ENCODE assay signal across 9 cellular contexts in the genomic region with DNA sequence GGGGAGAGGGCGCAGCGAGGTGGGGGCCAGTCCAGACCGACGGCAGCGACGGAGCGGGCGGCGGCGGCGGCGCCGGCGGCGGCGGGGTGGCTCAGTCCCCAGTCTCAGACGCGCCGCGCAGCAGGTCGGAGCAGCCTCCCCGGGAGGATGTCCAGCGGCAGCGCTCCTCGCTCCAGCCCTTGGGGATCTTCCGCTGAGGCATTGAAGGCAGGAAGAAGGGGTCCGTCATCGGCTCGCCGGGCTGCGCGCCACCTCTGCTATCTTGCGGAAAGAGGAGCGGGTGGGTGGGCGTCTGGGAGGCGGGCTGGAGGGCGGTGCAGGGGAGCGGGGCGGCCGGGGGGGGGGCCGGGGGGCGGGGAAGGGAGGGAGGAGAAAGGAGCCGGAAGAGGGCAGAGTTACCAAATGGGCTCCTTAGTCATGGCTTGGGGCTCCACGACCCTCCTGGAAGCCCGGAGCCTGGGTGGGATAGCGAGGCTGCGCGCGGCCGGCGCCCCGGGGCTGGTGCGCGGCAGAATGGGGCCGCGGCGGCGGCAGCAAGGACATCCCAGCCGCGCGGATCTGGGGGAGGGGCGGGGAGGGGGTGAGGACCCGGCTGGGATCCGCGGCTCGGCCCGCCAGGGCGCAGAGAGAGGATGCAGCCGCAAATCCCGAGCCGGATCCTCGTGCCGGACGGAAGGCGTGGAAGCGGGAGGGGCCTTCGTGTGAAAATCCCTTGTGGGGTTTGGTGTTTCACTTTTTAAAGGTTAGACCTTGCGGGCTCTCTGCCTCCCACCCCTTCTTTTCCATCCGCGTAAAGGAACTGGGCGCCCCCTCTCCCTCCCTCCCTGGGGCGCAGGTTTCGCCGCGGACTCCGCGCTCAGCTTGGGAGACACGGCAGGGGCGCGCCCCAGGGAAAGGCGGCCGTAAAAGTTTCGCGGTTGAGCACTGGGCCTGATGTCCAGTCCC. TPM values are rescaled to one million over a fixed set of nuclear protein-coding genes. Genes with fewer than 3 reads are reported as not detected.
DNase-seq lines count a peak whose midpoint lies in the region; ATAC-seq and TF ChIP-seq lines count a peak whose summit lies in the region.
"Had no signal": no experiment of that assay in that cellular context is flagged by ENCODE, and none has a peak within 500 bp of the region (broad histone marks: within the 10 kb centered on the region; RNA-seq: fewer than 3 reads in every experiment).

A gene with protein sequence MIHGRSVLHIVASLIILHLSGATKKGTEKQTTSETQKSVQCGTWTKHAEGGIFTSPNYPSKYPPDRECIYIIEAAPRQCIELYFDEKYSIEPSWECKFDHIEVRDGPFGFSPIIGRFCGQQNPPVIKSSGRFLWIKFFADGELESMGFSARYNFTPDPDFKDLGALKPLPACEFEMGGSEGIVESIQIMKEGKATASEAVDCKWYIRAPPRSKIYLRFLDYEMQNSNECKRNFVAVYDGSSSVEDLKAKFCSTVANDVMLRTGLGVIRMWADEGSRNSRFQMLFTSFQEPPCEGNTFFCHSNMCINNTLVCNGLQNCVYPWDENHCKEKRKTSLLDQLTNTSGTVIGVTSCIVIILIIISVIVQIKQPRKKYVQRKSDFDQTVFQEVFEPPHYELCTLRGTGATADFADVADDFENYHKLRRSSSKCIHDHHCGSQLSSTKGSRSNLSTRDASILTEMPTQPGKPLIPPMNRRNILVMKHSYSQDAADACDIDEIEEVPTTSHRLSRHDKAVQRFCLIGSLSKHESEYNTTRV (minus strand): TSS at position 267 of the 945 bp plus-strand sequence. CDS start 696 bp downstream, outside the sequence.

- H3K9ac ChIP-seq in H9 (ENCODE audit: extremely low read depth, insufficient read length, low read length), result peak within 1 kb of the TSS; percentile 36

- H3K9me3 Mint-ChIP-seq in H9 (no peaks in the 10 kb centered on the region), naive B cell (peaks cover 0 to 3% (median 0%) of the 10 kb centered on the region in 7 donors)

- H3K23ac ChIP-seq in H9 (ENCODE audit: insufficient read length, low read depth, low read length), result no peak within 1 kb of the TSS

- H3T11ph ChIP-seq in H9 (ENCODE audit: low read length), result no peak within 1 kb of the TSS

- H3K27me3 ChIP-seq in BJ (ENCODE audit: control insufficient read depth, insufficient read depth, low read length) (peaks cover 4% of the 10 kb centered on the region; the same call in 1 of the 2 replicates), H9 (ENCODE audit: insufficient read depth, low read length) (peaks cover 4% of the 10 kb centered on the region; the same call in 1 of the 2 replicates), brain microvascular endothelial cell (replicated peaks) (peaks cover 8% of the 10 kb centered on the region)

- H3K27ac Mint-ChIP-seq in H9 (no peak within 1 kb of the TSS; a peak in 1 of 7 replicates), naive B cell (peak within 1 kb of the TSS in 4 of 6 donors; percentile 72 to 92 (median 88))

- H2BK120ac ChIP-seq in H9 (ENCODE audit: low read depth, low read length, poor library complexity, severe bottlenecking), result no peak within 1 kb of the TSS

- ATAC-seq in naive B cell (ENCODE audit: low read depth in 2 of 2), result peak; percentile 25 to 32
- ATAC-seq in GM19467 (IDR thresholded peaks at IDR 0.05; ENCODE audit: unreplicated experiment), result no peak
- ATAC-seq in GM18517 (IDR thresholded peaks at IDR 0.05; ENCODE audit: unreplicated experiment), result no peak

- no peak within 1 kb of the TSS for H4K8ac ChIP-seq in H9 (replicated peaks; ENCODE audit: insufficient read length, low read depth, low read length)

- intact Hi-C loops in OCI-LY7 (cut with micrococcal nuclease; ENCODE audit: unreplicated experiment), result no loop called here

- H3K9me2 ChIP-seq in OCI-LY7 (ENCODE audit: insufficient read depth, low read length), result no peaks in the 10 kb centered on the region

- no CpG with 5 or more reads among the region's 94 CpGs for WGBS in H9 (ENCODE audit: extremely low coverage, insufficient read length, low lambda C conversion rate)

- CTCF ChIA-PET in BJ (lab: Yijun Ruan, JAX), result no interaction called here
- CTCF ChIA-PET in OCI-LY7 (lab: Charles Lee; ENCODE audit: unreplicated experiment), result no interaction called here

- no peak within 1 kb of the TSS for H3K18ac ChIP-seq in H9 (ENCODE audit: insufficient read length, low read depth, low read length)

- no peak within 1 kb of the TSS for H3K56ac ChIP-seq in H9 (ENCODE audit: insufficient read length, low read depth, low read length)

- H3K4me3 ChIP-seq in BJ (ENCODE audit: low read depth, low read length) (peak within 1 kb of the TSS; percentile 45), brain microvascular endothelial cell (ENCODE audit: low read depth, low read length) (peak within 1 kb of the TSS; percentile 51), OCI-LY7 (ENCODE audit: low read depth, low read length, poor library complexity, severe bottlenecking) (no peak within 1 kb of the TSS)

- no peak within 1 kb of the TSS for H2BK5ac ChIP-seq in H9 (ENCODE audit: insufficient read length, low read length)

- peaks cover 7 to 11% (median 9%) of the 10 kb centered on the region in 3 experiments; a peak in 5 of 7 replicates for H3K36me3 Mint-ChIP-seq in H9 (ENCODE audit: insufficient read depth in 1 of 3, low read depth in 3 of 3)
- peaks cover 11 to 18% of the 10 kb centered on the region in 2 donors for H3K36me3 Mint-ChIP-seq in naive B cell

- H4K91ac ChIP-seq in H9 (ENCODE audit: insufficient read length, low read depth, low read length), result no peak within 1 kb of the TSS

- no TSS peak for BruUV-seq in OCI-LY7 (replicated peaks; lab: Mats Ljungman, UMichigan)

- H3K4me1 ChIP-seq in H9 (ENCODE audit: insufficient read depth, low read length) (peaks cover 3% of the 10 kb centered on the region; the same call in 1 of the 2 replicates), OCI-LY7 (ENCODE audit: insufficient read depth, low read length, poor library complexity, severe bottlenecking) (no peaks in the 10 kb centered on the region)

- no peak within 1 kb of the TSS for H2AFZ ChIP-seq in H9 (ENCODE audit: low read length)
- no peak within 1 kb of the TSS for H2AFZ ChIP-seq in OCI-LY7 (ENCODE audit: low read length)

- in situ Hi-C loops in brain microvascular endothelial cell (cut with HindIII; ENCODE audit: low pct_ligation_motif_present, low sequenced_read_pairs), result no loop called here

- H4K20me1 ChIP-seq in H9 (ENCODE audit: control insufficient read depth, insufficient read depth, insufficient read length) (no peaks in the 10 kb centered on the region), OCI-LY7 (ENCODE audit: insufficient read depth, low read length) (no peaks in the 10 kb centered on the region)

- H3K9me3 ChIP-seq in H9 (ENCODE audit: control insufficient read depth, low read depth, low read length) (no peaks in the 10 kb centered on the region), OCI-LY7 (ENCODE audit: low read length) (no peaks in the 10 kb centered on the region)

- peak within 1 kb of the TSS; percentile 63; the same call in 1 of the 2 replicates for H3K14ac ChIP-seq in H9 (ENCODE audit: insufficient read depth, low read length)

- H3K36me3 ChIP-seq in BJ (ENCODE audit: control insufficient read depth, insufficient read depth, low read length) (no peaks in the 10 kb centered on the region), brain microvascular endothelial cell (replicated peaks) (no peaks in the 10 kb centered on the region), OCI-LY7 (ENCODE audit: insufficient read depth, low read length) (no peaks in the 10 kb centered on the region)

- H2BK20ac ChIP-seq in H9 (ENCODE audit: low read depth, low read length, poor library complexity, severe bottlenecking), result no peak within 1 kb of the TSS

- POLR2A ChIA-PET in BJ (lab: Charles Lee), result no interaction called here
- POLR2A ChIA-PET in OCI-LY7 (lab: Charles Lee), result no interaction called here

- peaks cover 23% of the 10 kb centered on the region for H3K23me2 ChIP-seq in H9 (ENCODE audit: insufficient read length, low read depth, low read length, poor library complexity, severe bottlenecking)

- no peak within 1 kb of the TSS for H2AK5ac ChIP-seq in H9 (ENCODE audit: insufficient read length, low read length)

- H4K5ac ChIP-seq in H9 (ENCODE audit: insufficient read length, low read depth, low read length), result no peak within 1 kb of the TSS

- no peaks in the 10 kb centered on the region for H3K79me1 ChIP-seq in H9 (ENCODE audit: insufficient read depth, low read depth, low read length, poor library complexity, severe bottlenecking)

- H3K27ac ChIP-seq in H9 (ENCODE audit: insufficient read length, low read depth, low read length) (no peak within 1 kb of the TSS), brain microvascular endothelial cell (no peak within 1 kb of the TSS), OCI-LY7 (ENCODE audit: low read depth, low read length, poor library complexity, severe bottlenecking) (no peak within 1 kb of the TSS)

- H3K4me2 ChIP-seq in H9 (ENCODE audit: insufficient read depth, insufficient read length, low read length), result peak within 1 kb of the TSS; percentile 97
- H3K4me2 ChIP-seq in OCI-LY7 (ENCODE audit: low read length), result no peak within 1 kb of the TSS

- no peaks in the 10 kb centered on the region for H3K79me2 ChIP-seq in H9 (ENCODE audit: insufficient read depth, low read length)
- H3K79me2 ChIP-seq in OCI-LY7 (ENCODE audit: insufficient read depth, low read depth, low read length), result no peaks in the 10 kb centered on the region

- H2BK15ac ChIP-seq in H9 (ENCODE audit: low read depth, low read length), result no peak within 1 kb of the TSS

- H3K4me1 Mint-ChIP-seq in H9 (peaks cover 17 to 29% of the 10 kb centered on the region in 2 experiments), naive B cell (peaks cover 23 to 28% (median 28%) of the 10 kb centered on the region in 3 donors)

- no peak for DNase-seq in BJ (ENCODE audit: low read depth)
- DNase-seq in H9, result peak; percentile 71
- DNase-seq in brain microvascular endothelial cell, result no peak
- DNase-seq in naive B cell, result peak; percentile 20
- DNase-seq in OCI-LY7 (ENCODE audit: low spot score), result no peak
- no peak for DNase-seq in NCI-H2171 (lab: John Stamatoyannopoulos, UW)

- TF ChIP-seq CTCF in BJ (IDR thresholded peaks at IDR 0.05; ENCODE audit: insufficient read depth, low read depth, low read length) (no peak), H9 (conservative IDR thresholded peaks at IDR 0.05) (no peak), brain microvascular endothelial cell (IDR thresholded peaks at IDR 0.05; ENCODE audit: low read depth, low read length, missing control alignments) (no peak), OCI-LY7 (conservative IDR thresholded peaks at IDR 0.05; ENCODE audit: low read length) (no peak)

- no peak within 1 kb of the TSS for H2BK12ac ChIP-seq in H9 (ENCODE audit: insufficient read length, low read depth, low read length)

- H3K27me3 Mint-ChIP-seq in H9 (ENCODE audit: low read depth) (peaks cover 63% of the 10 kb centered on the region), naive B cell (peaks cover 4 to 33% (median 20%) of the 10 kb centered on the region in 3 donors)

- no peak within 1 kb of the TSS for H3K4ac ChIP-seq in H9 (ENCODE audit: low read depth, low read length)

- H3K4me3 Mint-ChIP-seq in H9, result peak within 1 kb of the TSS; percentile 77 to 93
- H3K4me3 Mint-ChIP-seq in naive B cell, result peak within 1 kb of the TSS; percentile 82 to 97 (median 94)

RNA-seq across cellular contexts. Expression of the gene that starts here (rescaled TPM):
- polyA plus RNA-seq in BJ (2011; rRNA removed) (1.4 and 2.7 TPM in 2 replicates), naive B cell (ENCODE audit: low read depth in 6 of 6) (10 to 100 TPM in 4 of 6 donors, 1 to 10 TPM in 2; 3.4 to 17.6 (median 13.4) TPM)
- 1.7 and 2.4 TPM in 2 replicates for polyA minus RNA-seq in BJ (2011; rRNA and poly(A)+ RNA removed)
- total RNA-seq in H9 (2021) (5.9 and 6.9 TPM in 2 replicates), OCI-LY7 (2022) (not detected in 2 replicates)
- total RNA-seq in OCI-LY7 (2014; rRNA removed; shearing (Covaris generic)), result not detected in 2 replicates
- total RNA-seq: activated CD8-positive, alpha-beta memory T cell treated with anti-CD3 and anti-CD28 coated beads for 36 hours had no signal

Comparison
In these comparisons a context has a peak if more than half of its experiments do, and no peak if none do; other contexts are left out.
1. DNase-seq: peak in H9 (single experiment) and naive B cell (single experiment); none in BJ (single experiment), brain microvascular endothelial cell (single experiment), OCI-LY7 (single experiment) and NCI-H2171 (single experiment).
2. H3K27ac Mint-ChIP-seq: peak in naive B cell (4 of 6); none in H9 (0 of 3).
3. ATAC-seq: peak in naive B cell (2 of 2); none in GM19467 (single experiment) and GM18517 (single experiment).